9 cellular contexts compared by ENCODE assay signal in the genomic region with DNA sequence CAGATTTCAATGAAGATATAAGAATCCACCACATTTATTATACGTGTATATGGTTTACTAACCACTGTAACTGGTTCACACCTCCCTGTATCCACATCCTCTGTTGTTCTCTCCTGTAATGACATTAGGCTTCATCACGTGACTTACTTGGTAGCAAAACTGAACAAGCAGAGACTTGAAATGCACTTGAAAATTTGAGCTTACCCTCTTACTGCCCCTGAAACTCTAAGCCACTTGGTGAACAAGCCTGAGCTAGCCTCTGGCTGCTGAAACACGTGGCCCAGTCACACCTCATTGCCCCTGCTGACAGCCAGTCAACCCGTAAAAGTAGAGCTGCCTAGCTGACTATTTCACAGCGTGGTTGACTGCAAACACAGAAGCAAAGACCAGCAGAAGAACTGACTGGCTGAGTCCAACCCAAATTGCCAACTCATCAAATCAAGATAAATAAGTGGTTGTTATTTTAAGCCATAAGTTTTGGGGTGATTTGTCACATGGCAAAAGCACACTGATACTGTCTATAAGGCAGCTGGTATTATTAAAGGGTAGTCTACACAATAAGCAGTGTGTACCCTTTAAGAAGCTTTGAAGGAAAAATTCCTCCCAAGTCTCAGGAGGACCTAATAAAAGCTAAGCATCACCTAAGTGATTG.
DNase-seq lines count a peak whose midpoint lies in the region; ATAC-seq, FAIRE-seq and TF ChIP-seq lines count a peak whose summit lies in the region.
"Had no signal": no experiment of that assay in that cellular context is flagged by ENCODE, and none has a peak within 500 bp of the region (broad histone marks: within the 10 kb centered on the region; RNA-seq: fewer than 3 reads in every experiment).

No MANE protein-coding gene starts in this region.

- intact Hi-C loops in transverse colon (cut with DNase I; ENCODE audit: low total_unique reads): loop anchor here (10.0 kb wide), 1 partner anchor 91 kb away; no protein-coding TSS in a partner anchor

- TF ChIP-seq RAD21 in A549 (conservative IDR thresholded peaks at IDR 0.05 in 1 of 2, IDR thresholded peaks at IDR 0.05 in 1 of 2): no peak

- H3K27ac Mint-ChIP-seq in immature natural killer cell: peak overlapping the region; percentile 73 to 90 (median 86)
- H3K27ac Mint-ChIP-seq in osteocyte (ENCODE audit: unreplicated experiment): no peak overlapping the region
- H3K27ac Mint-ChIP-seq: CD4-positive, CD25-positive, alpha-beta regulatory T cell had no signal

- TF ChIP-seq CTCF in A549 (IDR thresholded peaks at IDR 0.05) (no peak), osteocyte (IDR thresholded peaks at IDR 0.05) (no peak), transverse colon (IDR thresholded peaks at IDR 0.05) (no peak)

- CTCF ChIA-PET in A549 (lab: Yijun Ruan, JAX): interaction anchor here (0.9 to 2.0 kb wide), 3 partner anchors 10 to 234 kb away, joined by 3 to 21 read pairs (median 3); no protein-coding TSS in a partner anchor

- H3K36me3 Mint-ChIP-seq in immature natural killer cell (peaks cover 2 to 19% (median 3%) of the 10 kb centered on the region in 3 donors), osteocyte (ENCODE audit: unreplicated experiment) (peaks cover 12% of the 10 kb centered on the region)

- H3K4me1 Mint-ChIP-seq in immature natural killer cell: peaks cover 43 to 44% of the 10 kb centered on the region in 2 donors
- H3K4me1 Mint-ChIP-seq in osteocyte (ENCODE audit: unreplicated experiment): no peaks in the 10 kb centered on the region

- peaks cover 0 to 20% (median 7%) of the 10 kb centered on the region in 4 donors for H3K36me3 ChIP-seq in transverse colon

- peak; percentile 32 for FAIRE-seq in A549 (lab: Jason Lieb, UNC)

- TF ChIP-seq EP300 in A549 (IDR thresholded peaks at IDR 0.05) (no peak), transverse colon (IDR thresholded peaks at IDR 0.05; ENCODE audit: low read depth) (no peak)

- DNase-seq in A549 (ENCODE audit: low read depth in 1 of 2, low spot score in 1 of 2): no peak
- DNase-seq in NCI-H446 (lab: John Stamatoyannopoulos, UW): peak; percentile 92 to 93
- peak; percentile 72 to 82 (median 77) for DNase-seq in immature natural killer cell
- DNase-seq in osteocyte (ENCODE audit: extremely low spot score, unreplicated experiment): no peak
- DNase-seq in transverse colon: no peak
- no peak for DNase-seq in AG08395 (ENCODE audit: low spot score)
- DNase-seq: CD4-positive, CD25-positive, alpha-beta regulatory T cell had no signal

- no peak for ATAC-seq in A549
- peak; percentile 99 for ATAC-seq in GM19035 (IDR thresholded peaks at IDR 0.05; ENCODE audit: unreplicated experiment)
- peak; percentile 97 for ATAC-seq in HG03064 (IDR thresholded peaks at IDR 0.05; ENCODE audit: low read depth, unreplicated experiment)

- H3K4me3 Mint-ChIP-seq in immature natural killer cell (peak overlapping the region; percentile 43 to 83 (median 72)), osteocyte (ENCODE audit: unreplicated experiment) (no peak overlapping the region)
- H3K4me3 Mint-ChIP-seq: CD4-positive, CD25-positive, alpha-beta regulatory T cell had no signal

- no peaks in the 10 kb centered on the region for H3K9me3 ChIP-seq in A549
- no peaks in the 10 kb centered on the region for H3K9me3 ChIP-seq in transverse colon

- 64% methylated on average over 5 of the region's 5 CpGs for WGBS in A549 (ENCODE audit: missing lambda C conversion rate)
- 60 to 64% methylated on average over 1 to 5 of the region's 5 CpGs for WGBS in transverse colon (ENCODE audit: low coverage in 1 of 2), 2 donors

- H3K27me3 ChIP-seq in transverse colon: no peaks in the 10 kb centered on the region

- POLR2A ChIA-PET in A549 (lab: Yijun Ruan, JAX): no interaction called here

- TF ChIP-seq POLR2A in A549 (IDR thresholded peaks at IDR 0.05; ENCODE audit: low read length) (no peak), transverse colon (IDR thresholded peaks at IDR 0.05) (no peak)

- H3K27me3 Mint-ChIP-seq in immature natural killer cell (ENCODE audit: low read depth in 3 of 3): peaks cover 0 to 2% (median 0%) of the 10 kb centered on the region in 3 donors
- H3K27me3 Mint-ChIP-seq in osteocyte (ENCODE audit: unreplicated experiment): no peaks in the 10 kb centered on the region
- H3K27me3 Mint-ChIP-seq: CD4-positive, CD25-positive, alpha-beta regulatory T cell had no signal

- H3K27ac ChIP-seq in A549 (no peak overlapping the region), transverse colon (no peak overlapping the region)

- H3K4me1 ChIP-seq in A549 (no peaks in the 10 kb centered on the region), transverse colon (no peaks in the 10 kb centered on the region)

- in situ Hi-C loops in transverse colon (cut with MboI; ENCODE audit: low pct_ligation_motif_present in 1 of 4, low pct_unique_long_range_greater_than_20kb in 1 of 4, low sequenced_read_pairs in 3 of 4): no loop called here

- H3K4me2 ChIP-seq in A549: no peak overlapping the region

- H3K9me3 Mint-ChIP-seq in immature natural killer cell (no peaks in the 10 kb centered on the region), osteocyte (ENCODE audit: unreplicated experiment) (no peaks in the 10 kb centered on the region)

- H3K4me3 ChIP-seq in A549: no peak overlapping the region
- H3K4me3 ChIP-seq in transverse colon: no peak overlapping the region

TF ChIP-seq in A549, 52 proteins besides CTCF, POLR2A, EP300 and RAD21:
- no peak for TF ChIP-seq HDAC2 (IDR thresholded peaks at IDR 0.05)
- peak; percentile 92 for TF ChIP-seq MAFK (IDR thresholded peaks at IDR 0.05; ENCODE audit: partially characterized antibody)

Comparison
In these comparisons a context has a peak if more than half of its experiments do, and no peak if none do; other contexts are left out.
1. ATAC-seq: peak in GM19035 (single experiment) and HG03064 (single experiment); none in A549 (0 of 2).
2. DNase-seq: peak in NCI-H446 (2 of 2) and immature natural killer cell (3 of 3); none in A549 (0 of 2), osteocyte (single experiment), transverse colon (single experiment) and AG08395 (single experiment).